In genomic region chr2:240698852-240699561, GRCh38 we compare ENCODE assay signal across 14 cellular contexts. TPM values are rescaled to one million over a fixed set of nuclear protein-coding genes. Genes with fewer than 3 reads are reported as not detected.
A peak's percentile ranks its signal among the peaks of the same experiment; 100 is the strongest.
DNase-seq lines count a peak whose midpoint lies in the region; ATAC-seq, FAIRE-seq and TF ChIP-seq lines count a peak whose summit lies in the region.
"Not testable (repeated sequence)": the region's sequence is repeated elsewhere in the genome, so short reads cannot be mapped to it uniquely, and the experiment has no call there.
"Had no signal": no experiment of that assay in that cellular context is flagged by ENCODE, and none has a peak within 500 bp of the region (broad histone marks: within the 10 kb centered on the region; RNA-seq: fewer than 3 reads in every experiment).

No MANE protein-coding gene starts in this region.

- not testable (repeated sequence) for H3K27me3 Mint-ChIP-seq in activated CD8-positive, alpha-beta T cell treated with anti-CD3 and anti-CD28 coated beads for 36 hours

- not testable (repeated sequence) for H3K27ac ChIP-seq in Panc1 (ENCODE audit: low read length); body of pancreas; foreskin keratinocyte; right cardiac atrium (ENCODE audit: low read length); psoas muscle

- H3K27me3 ChIP-seq in Panc1 (ENCODE audit: control insufficient read depth, insufficient read depth, low read length); body of pancreas; right cardiac atrium (ENCODE audit: control insufficient read depth, insufficient read depth): not testable (repeated sequence)
- peaks cover 17% of the 10 kb centered on the region for H3K27me3 ChIP-seq in foreskin keratinocyte
- H3K27me3 ChIP-seq in psoas muscle (ENCODE audit: insufficient read depth in 3 of 3, low read length in 2 of 3), result peaks cover 0 to 16% (median 2%) of the 10 kb centered on the region in 3 donors

- not testable (repeated sequence) for H3K9me3 Mint-ChIP-seq in activated CD8-positive, alpha-beta T cell treated with anti-CD3 and anti-CD28 coated beads for 36 hours

- peak; percentile 62 for ATAC-seq in Panc1
- peak; percentile 48 for ATAC-seq in activated CD8-positive, alpha-beta T cell treated with anti-CD3 and anti-CD28 coated beads for 36 hours
- peak; percentile 81 for ATAC-seq in body of pancreas
- peak; percentile 40 for ATAC-seq in foreskin keratinocyte
- ATAC-seq in right cardiac atrium, result peak in 1 of 2 donors; percentile 23
- peak; percentile 67 for ATAC-seq in mucosa of descending colon
- ATAC-seq in psoas muscle, result peak; percentile 32 to 80 (median 52)

- CTCF ChIA-PET in Panc1 (lab: Charles Lee); activated CD8-positive, alpha-beta T cell treated with anti-CD3 and anti-CD28 coated beads for 36 hours (lab: Charles Lee): not testable (repeated sequence)

- not testable (repeated sequence) for BruUV-seq in Panc1 (replicated peaks; lab: Mats Ljungman, UMichigan)

- not testable (repeated sequence) for H3K4me1 Mint-ChIP-seq in activated CD8-positive, alpha-beta T cell treated with anti-CD3 and anti-CD28 coated beads for 36 hours (ENCODE audit: low read depth)

- H3K27ac Mint-ChIP-seq in activated CD8-positive, alpha-beta T cell treated with anti-CD3 and anti-CD28 coated beads for 36 hours, result not testable (repeated sequence)

- not testable (repeated sequence) for TF ChIP-seq POLR2A in body of pancreas (IDR thresholded peaks at IDR 0.05)

- not testable (repeated sequence) for H3K4me3 Mint-ChIP-seq in activated CD8-positive, alpha-beta T cell treated with anti-CD3 and anti-CD28 coated beads for 36 hours

- DNase-seq in D721Med (ENCODE audit: insufficient read length, low spot score); Panc1 (ENCODE audit: low read depth, low spot score); activated CD8-positive, alpha-beta T cell treated with anti-CD3 and anti-CD28 coated beads for 36 hours; foreskin keratinocyte: not testable (repeated sequence)
- DNase-seq in body of pancreas (peak in 2 of 4 donors; percentile 11 to 16), right cardiac atrium (peak in 2 of 3 donors; percentile 6 to 35), mucosa of descending colon (peak in 1 of 3 donors; percentile 38), psoas muscle (peak in 1 of 2 donors; percentile 4)

- intact Hi-C loops in Panc1 (cut with micrococcal nuclease; ENCODE audit: unreplicated experiment); activated CD8-positive, alpha-beta T cell treated with anti-CD3 and anti-CD28 coated beads for 36 hours (cut with micrococcal nuclease); body of pancreas (cut with DNase I); right cardiac atrium (cut with DNase I); mucosa of descending colon (cut with DNase I, micrococcal nuclease); psoas muscle (cut with DNase I): not testable (repeated sequence)

- not testable (repeated sequence) for H3K36me3 Mint-ChIP-seq in activated CD8-positive, alpha-beta T cell treated with anti-CD3 and anti-CD28 coated beads for 36 hours (ENCODE audit: low read depth)

- WGBS in body of pancreas, 2 donors, result 20% methylated on average over 5 of the region's 33 CpGs; no CpG with 5 or more reads in 1 of the 2 donors
- 61% methylated on average over 8 of the region's 33 CpGs for WGBS in right cardiac atrium
- 59 to 63% (median 62%) methylated on average over 3 to 7 of the region's 33 CpGs for WGBS in psoas muscle, 3 donors

- peak; percentile 81 for FAIRE-seq in D721Med (lab: Jason Lieb, UNC)

- H3K9me3 ChIP-seq in Panc1 (ENCODE audit: control insufficient read depth, insufficient read depth, low read depth, low read length); body of pancreas; right cardiac atrium (ENCODE audit: control insufficient read depth, low read length); mucosa of descending colon; psoas muscle: not testable (repeated sequence)

- H3K36me3 ChIP-seq in Panc1 (ENCODE audit: control insufficient read depth, insufficient read depth, low read length); body of pancreas (replicated peaks in 1 of 2; ENCODE audit: insufficient read depth in 1 of 2, low read depth in 2 of 2); mucosa of descending colon (ENCODE audit: low read depth); psoas muscle (ENCODE audit: insufficient read depth in 1 of 2, low read depth in 1 of 2): not testable (repeated sequence)

- not testable (repeated sequence) for TF ChIP-seq CTCF in D721Med (IDR thresholded peaks at IDR 0.05; ENCODE audit: insufficient read depth, missing control alignments); Panc1 (IDR thresholded peaks at IDR 0.05); activated CD8-positive, alpha-beta T cell treated with anti-CD3 and anti-CD28 coated beads for 36 hours (IDR thresholded peaks at IDR 0.05); body of pancreas (IDR thresholded peaks at IDR 0.05); foreskin keratinocyte (conservative IDR thresholded peaks at IDR 0.05); mucosa of descending colon (IDR thresholded peaks at IDR 0.05); psoas muscle (IDR thresholded peaks at IDR 0.05)

- POLR2A ChIA-PET in Panc1 (lab: Charles Lee); activated CD8-positive, alpha-beta T cell treated with anti-CD3 and anti-CD28 coated beads for 36 hours (lab: Charles Lee): not testable (repeated sequence)

- in situ Hi-C loops in Panc1 (cut with HindIII; ENCODE audit: low pct_unique_long_range_greater_than_20kb, low sequenced_read_pairs), result not testable (repeated sequence)

- not testable (repeated sequence) for H3K4me3 ChIP-seq in Panc1 (ENCODE audit: low read depth in 2 of 2, low read length in 2 of 2); body of pancreas; right cardiac atrium (ENCODE audit: low read length); mucosa of descending colon; psoas muscle

- not testable (repeated sequence) for H3K4me1 ChIP-seq in Panc1 (ENCODE audit: control insufficient read depth, insufficient read depth, low read length); foreskin keratinocyte; right cardiac atrium (ENCODE audit: control insufficient read depth, insufficient read depth, low read length); mucosa of descending colon (ENCODE audit: low read depth); psoas muscle
- peaks cover 11% of the 10 kb centered on the region for H3K4me1 ChIP-seq in body of pancreas

RNA-seq across cellular contexts. Expression of gene AQP12A, which starts 7.3 kb away (rescaled TPM):
- total RNA-seq in Panc1 (2021; ENCODE audit: unreplicated experiment) (not detected), body of pancreas (100 to 1,000 TPM in 1 of 2 donors, 10 to 100 TPM in 1; 29.6 to 130 TPM), foreskin keratinocyte (not detected in 2 replicates), right cardiac atrium (not detected), mucosa of descending colon (10 to 100 TPM in 1 of 3 donors, 1 to 10 TPM in 1, not detected in 1; 9.7 to 18.9 TPM), psoas muscle (not detected)
- not detected for polyA plus RNA-seq in Panc1 (2012; ENCODE audit: insufficient read length)
- not detected for total RNA-seq in activated CD8-positive, alpha-beta T cell treated with anti-CD3 and anti-CD28 coated beads for 36 hours
- polyA plus RNA-seq in foreskin keratinocyte (not detected in 2 replicates), right cardiac atrium (not detected), psoas muscle (not detected)
- total RNA-seq: Calu3; CD4-positive, alpha-beta memory T cell; LHCN-M2; PC-9 had no signal
- polyA plus RNA-seq: BJ; CD4-positive, alpha-beta memory T cell; IgD-negative memory B cell had no signal

RNA-seq across cellular contexts. Expression of gene AQP12B, which starts 16.3 kb away (rescaled TPM):
- total RNA-seq in Panc1 (2021; ENCODE audit: unreplicated experiment) (not detected), body of pancreas (100 to 1,000 TPM; 328 to 392 TPM), foreskin keratinocyte (not detected in 2 replicates), right cardiac atrium (not detected), mucosa of descending colon (1 to 10 TPM in 2 of 3 donors, under 1 TPM in 1; 0.16 to 10.0 (median 3.9) TPM), psoas muscle (not detected)
- not detected for polyA plus RNA-seq in Panc1 (2012; ENCODE audit: insufficient read length)
- total RNA-seq in activated CD8-positive, alpha-beta T cell treated with anti-CD3 and anti-CD28 coated beads for 36 hours, result not detected
- polyA plus RNA-seq in foreskin keratinocyte (not detected in 2 replicates), right cardiac atrium (not detected), psoas muscle (not detected)
- total RNA-seq: Calu3; CD4-positive, alpha-beta memory T cell; LHCN-M2; PC-9 had no signal
- polyA plus RNA-seq: BJ; CD4-positive, alpha-beta memory T cell; IgD-negative memory B cell had no signal

Comparison
In these comparisons a context has a peak if more than half of its experiments do, and no peak if none do; other contexts are left out.
1. RNA of gene AQP12B, which starts 16.3 kb away (total RNA-seq): 328 to 392 TPM in body of pancreas; 0.16 to 10.0 TPM in mucosa of descending colon, not detected in Panc1 (single experiment), not detected in activated CD8-positive, alpha-beta T cell treated with anti-CD3 and anti-CD28 coated beads for 36 hours, not detected in foreskin keratinocyte, not detected in right cardiac atrium and not detected in psoas muscle; every median in the first group is over 10 times any median in the second.